18 cellular contexts compared by ENCODE assay signal in genomic region chr11:28490763-28491382, GRCh38.
DNase-seq lines count a peak whose midpoint lies in the region; ATAC-seq, FAIRE-seq and TF ChIP-seq lines count a peak whose summit lies in the region.
"Had no signal": no experiment of that assay in that cellular context is flagged by ENCODE, and none has a peak within 500 bp of the region (broad histone marks: within the 10 kb centered on the region; RNA-seq: fewer than 3 reads in every experiment).

No MANE protein-coding gene starts in this region.

- H3K79me2 ChIP-seq in HepG2 (ENCODE audit: insufficient read depth, low read length) = no peaks in the 10 kb centered on the region

- no peak overlapping the region for H3K4me2 ChIP-seq in HepG2 (ENCODE audit: low read depth, low read length)
- H3K4me2 ChIP-seq: BLaER1 treated with 17β-estradiol and CSF1 and Interleukin-3, amounts not matched to agents 10 nM and 100 nM had no signal

- no peak for TF ChIP-seq RAD21 in HepG2 (CRISPR knock-in tag; IDR thresholded peaks at IDR 0.05)

- POLR2A ChIA-PET in HepG2 (lab: Yijun Ruan, JAX) = no interaction called here

- FAIRE-seq in HepG2 (lab: Jason Lieb, UNC) = no peak
- FAIRE-seq: A204.1, K562 had no signal

- H3K36me3 ChIP-seq in HepG2 (replicated peaks in 1 of 2; ENCODE audit: control insufficient read depth in 1 of 2, insufficient read depth in 2 of 2, low read length in 2 of 2) (no peaks in the 10 kb centered on the region), right lobe of liver (no peaks in the 10 kb centered on the region), aorta (ENCODE audit: control insufficient read depth in 1 of 2, insufficient read depth in 2 of 2, low read length in 1 of 2) (no peaks in the 10 kb centered on the region), HAP-1 (replicated peaks) (no peaks in the 10 kb centered on the region)
- H3K36me3 ChIP-seq: BLaER1 treated with 17β-estradiol and CSF1 and Interleukin-3, amounts not matched to agents 10 nM and 100 nM; Peyer's patch had no signal

- H3K4me3 ChIP-seq in HepG2 (replicated peaks in 1 of 3; ENCODE audit: insufficient read depth in 1 of 3, low read depth in 2 of 3, low read length in 3 of 3) (no peak overlapping the region), right lobe of liver (no peak overlapping the region), choroid plexus epithelial cell (ENCODE audit: low read depth, low read length) (no peak overlapping the region), fibroblast of villous mesenchyme (ENCODE audit: low read depth, low read length) (no peak overlapping the region), aorta (ENCODE audit: low read length in 2 of 2) (no peak overlapping the region), HAP-1 (no peak overlapping the region)
- H3K4me3 ChIP-seq: BLaER1 treated with 17β-estradiol and CSF1 and Interleukin-3, amounts not matched to agents 10 nM and 100 nM; K562; Peyer's patch had no signal

- no peaks in the 10 kb centered on the region for H3K9me3 ChIP-seq in HepG2 (ENCODE audit: low read length)
- H3K9me3 ChIP-seq in right lobe of liver = no peaks in the 10 kb centered on the region
- no peaks in the 10 kb centered on the region for H3K9me3 ChIP-seq in aorta (ENCODE audit: control insufficient read depth, low read length)
- no peaks in the 10 kb centered on the region for H3K9me3 ChIP-seq in HAP-1
- H3K9me3 ChIP-seq: Peyer's patch had no signal

- H3K27ac ChIP-seq in HepG2 (ENCODE audit: extremely low read length, insufficient read depth, low read length) (no peak overlapping the region), right lobe of liver (no peak overlapping the region), aorta (ENCODE audit: low read depth in 1 of 2, low read length in 2 of 2) (no peak overlapping the region)
- H3K27ac ChIP-seq: BLaER1 treated with 17β-estradiol and CSF1 and Interleukin-3, amounts not matched to agents 10 nM and 100 nM; Peyer's patch had no signal

- H3K9ac ChIP-seq in HepG2 (ENCODE audit: insufficient read depth, low read depth, low read length) = no peak overlapping the region
- H3K9ac ChIP-seq: BLaER1 treated with 17β-estradiol and CSF1 and Interleukin-3, amounts not matched to agents 10 nM and 100 nM had no signal

- in situ Hi-C loops in HepG2 (cut with HindIII; ENCODE audit: extremely low pct_ligation_motif_present, low pct_unique_long_range_greater_than_20kb) = no loop called here
- in situ Hi-C loops in HAP-1 (cut with MboI; ENCODE audit: low sequenced_read_pairs) = no loop called here

- no TSS peak for BruUV-seq in HepG2 (replicated peaks; lab: Mats Ljungman, UMichigan)

- no peak for TF ChIP-seq POLR2A in HepG2 (IDR thresholded peaks at IDR 0.05; ENCODE audit: insufficient read depth in 1 of 2, low read depth in 2 of 2, low read length in 2 of 2)
- no peak for TF ChIP-seq POLR2A in right lobe of liver (IDR thresholded peaks at IDR 0.05)

- H3K27me3 ChIP-seq in HepG2 (ENCODE audit: control insufficient read depth in 1 of 2, insufficient read depth in 2 of 2, low read length in 2 of 2) (no peaks in the 10 kb centered on the region), right lobe of liver (no peaks in the 10 kb centered on the region), aorta (ENCODE audit: control insufficient read depth in 1 of 2, insufficient read depth in 2 of 2, low read length in 1 of 2) (no peaks in the 10 kb centered on the region), HAP-1 (ENCODE audit: low read depth) (no peaks in the 10 kb centered on the region)
- H3K27me3 ChIP-seq: BLaER1 treated with 17β-estradiol and CSF1 and Interleukin-3, amounts not matched to agents 10 nM and 100 nM; Peyer's patch had no signal

- intact Hi-C loops in HepG2 (cut with micrococcal nuclease; ENCODE audit: unreplicated experiment) = no loop called here
- intact Hi-C loops in right lobe of liver (cut with DNase I) = no loop called here
- intact Hi-C loops in aorta (cut with DNase I) = no loop called here

- no peak for DNase-seq in HepG2 (ENCODE audit: low spot score)
- no peak for DNase-seq in right lobe of liver
- DNase-seq in choroid plexus epithelial cell (ENCODE audit: low read depth) = peak; percentile 12
- peak; percentile 38 for DNase-seq in fibroblast of villous mesenchyme (ENCODE audit: low read depth)
- no peak for DNase-seq in aorta
- DNase-seq in C1 segment of cervical spinal cord (lab: John Stamatoyannopoulos, UW) = no peak
- DNase-seq in HAP-1 (ENCODE audit: low spot score in 2 of 2) = no peak
- DNase-seq in HuH-7 (ENCODE audit: low spot score) = no peak
- DNase-seq: CD8-positive, alpha-beta memory T cell; DMS53; H7; MV-4-11; NCI-H1694 treated with DMSO at 0.1 percent for 48 hours; NK-92 treated with Interleukin-12 subunit alpha and Interleukin-12 subunit beta, amount 100 ng/mL, for 24 hours; Peyer's patch had no signal

- CTCF ChIA-PET in HepG2 (lab: Yijun Ruan, JAX; ENCODE audit: low intra/inter-chr PET ratio, low total read pairs) = no interaction called here

- H3K4me1 ChIP-seq in HepG2 (ENCODE audit: insufficient read depth, low read length) (no peaks in the 10 kb centered on the region), right lobe of liver (no peaks in the 10 kb centered on the region), aorta (ENCODE audit: control insufficient read depth in 1 of 2, insufficient read depth in 2 of 2, low read length in 2 of 2) (no peaks in the 10 kb centered on the region), HAP-1 (no peaks in the 10 kb centered on the region)
- H3K4me1 ChIP-seq: BLaER1 treated with 17β-estradiol and CSF1 and Interleukin-3, amounts not matched to agents 10 nM and 100 nM; Peyer's patch had no signal

- H2AFZ ChIP-seq in HepG2 (ENCODE audit: low read length) = no peak overlapping the region

- H4K20me1 ChIP-seq in HepG2 (ENCODE audit: insufficient read depth, low read length) = no peaks in the 10 kb centered on the region
- H4K20me1 ChIP-seq: BLaER1 treated with 17β-estradiol and CSF1 and Interleukin-3, amounts not matched to agents 10 nM and 100 nM had no signal

- no peak for ATAC-seq in HepG2
- ATAC-seq in right lobe of liver = no peak
- peak; percentile 52 for ATAC-seq in aorta (ENCODE audit: low FRiP score)
- ATAC-seq: K562 had no signal

- TF ChIP-seq CTCF in HepG2 (CRISPR knock-in tag; IDR thresholded peaks at IDR 0.05) (no peak), right lobe of liver (IDR thresholded peaks at IDR 0.05) (no peak), choroid plexus epithelial cell (conservative IDR thresholded peaks at IDR 0.05; ENCODE audit: low read depth, low read length) (no peak), fibroblast of villous mesenchyme (IDR thresholded peaks at IDR 0.05; ENCODE audit: insufficient read depth, low read depth, low read length) (no peak)

- TF ChIP-seq EP300 in HepG2 (IDR thresholded peaks at IDR 0.05; ENCODE audit: low read depth in 2 of 2, low read length in 2 of 2) = no peak
- no peak for TF ChIP-seq EP300 in HepG2 (CRISPR knock-in tag; IDR thresholded peaks at IDR 0.05; ENCODE audit: borderline replicate concordance)

TF ChIP-seq in HepG2, 621 proteins besides CTCF, POLR2A, EP300 and RAD21:
- TF ChIP-seq ZNF576 (CRISPR knock-in tag; IDR thresholded peaks at IDR 0.05) (no peak), IKZF4 (CRISPR knock-in tag; IDR thresholded peaks at IDR 0.05; ENCODE audit: borderline replicate concordance, low read depth, not compliant biosample characterization) (no peak), SMARCE1 (IDR thresholded peaks at IDR 0.05; ENCODE audit: borderline replicate concordance) (no peak), CEBPB (IDR thresholded peaks at IDR 0.05; ENCODE audit: borderline replicate concordance, low read depth, low read length) (peak; percentile 16; the same call in 1 of the 2 replicates), MEIS1 (CRISPR knock-in tag; IDR thresholded peaks at IDR 0.05; ENCODE audit: borderline replicate concordance) (no peak), ZFX (CRISPR knock-in tag; IDR thresholded peaks at IDR 0.05; ENCODE audit: low read depth) (no peak), ZNF777 (CRISPR knock-in tag; IDR thresholded peaks at IDR 0.05) (no peak), ZNF839 (CRISPR knock-in tag; IDR thresholded peaks at IDR 0.05; ENCODE audit: borderline replicate concordance) (no peak)
TF ChIP-seq in HepG2: peak in this region for 1.

Comparison
In these comparisons a context has a peak if more than half of its experiments do, and no peak if none do; other contexts are left out.
1. DNase-seq: peak in choroid plexus epithelial cell (single experiment) and fibroblast of villous mesenchyme (single experiment); none in HepG2 (single experiment), right lobe of liver (0 of 3), aorta (0 of 2), C1 segment of cervical spinal cord (0 of 14), HAP-1 (0 of 2) and HuH-7 (single experiment).